In genomic region chr12:109428038-109428629, GRCh38 we compare ENCODE assay signal across 8 cellular contexts. TPM values are rescaled to one million over a fixed set of nuclear protein-coding genes. Genes with fewer than 3 reads are reported as not detected.
DNase-seq lines count a peak whose midpoint lies in the region; ATAC-seq and TF ChIP-seq lines count a peak whose summit lies in the region.

No MANE protein-coding gene starts in this region.

- H3K4me1 ChIP-seq in BE2C = no peaks in the 10 kb centered on the region

- ATAC-seq in GM19468 (IDR thresholded peaks at IDR 0.05; ENCODE audit: extremely low read depth, unreplicated experiment) = peak; percentile 91
- ATAC-seq in left cardiac atrium = peak; percentile 93
- ATAC-seq in GM21526 (IDR thresholded peaks at IDR 0.05; ENCODE audit: low FRiP score, unreplicated experiment) = no peak

- peak; percentile 99 for TF ChIP-seq CTCF in BE2C (IDR thresholded peaks at IDR 0.05; ENCODE audit: low read depth, low read length)

- no peaks in the 10 kb centered on the region for H3K27me3 ChIP-seq in BE2C

- DNase-seq in BE2C (peak; percentile 87), NCI-H1105 treated with DMSO at 0.1 percent for 48 hours (lab: John Stamatoyannopoulos, UW) (peak; percentile 74), SW 1271 (lab: John Stamatoyannopoulos, UW) (peak; percentile 22 to 73), left cardiac atrium (peak; percentile 82), retina (peak; percentile 67)
- peak; percentile 57 for DNase-seq in activated naive CD8-positive, alpha-beta T cell treated with anti-CD3 and anti-CD28 coated beads, Interleukin-2, amount 50 U/mL, for 16 hours (ENCODE audit: low read depth, low spot score)

- H3K4me3 ChIP-seq in BE2C (ENCODE audit: low read depth, low read length) = no peak overlapping the region

- no peaks in the 10 kb centered on the region for H3K36me3 ChIP-seq in BE2C

- intact Hi-C loops in left cardiac atrium (cut with DNase I) = loop anchor here (5.0 to 10.0 kb wide), 3 partner anchors 47 to 349 kb away; partner anchors contain the start of genes KCTD10 (in 1 of the 2) and UBE3B (in 1 of the 2)

- no peaks in the 10 kb centered on the region for H3K9me3 ChIP-seq in BE2C

RNA-seq across cellular contexts. Expression of gene KCTD10, which starts 49.0 kb away (rescaled TPM):
- 69.5 TPM for polyA plus RNA-seq in BE2C (2012; ENCODE audit: insufficient read depth, insufficient read length, low read depth)
- 10 to 100 TPM; 36.2 to 96.5 TPM for total RNA-seq in left cardiac atrium

RNA-seq across cellular contexts. Expression of gene UBE3B, which starts 49.3 kb away (rescaled TPM):
- polyA plus RNA-seq in BE2C (2012; ENCODE audit: insufficient read depth, insufficient read length, low read depth) = 31.0 TPM
- 10 to 100 TPM; 40.4 to 54.8 TPM for total RNA-seq in left cardiac atrium
